Comparison of ENCODE assay signal across 24 cellular contexts in the genomic region with DNA sequence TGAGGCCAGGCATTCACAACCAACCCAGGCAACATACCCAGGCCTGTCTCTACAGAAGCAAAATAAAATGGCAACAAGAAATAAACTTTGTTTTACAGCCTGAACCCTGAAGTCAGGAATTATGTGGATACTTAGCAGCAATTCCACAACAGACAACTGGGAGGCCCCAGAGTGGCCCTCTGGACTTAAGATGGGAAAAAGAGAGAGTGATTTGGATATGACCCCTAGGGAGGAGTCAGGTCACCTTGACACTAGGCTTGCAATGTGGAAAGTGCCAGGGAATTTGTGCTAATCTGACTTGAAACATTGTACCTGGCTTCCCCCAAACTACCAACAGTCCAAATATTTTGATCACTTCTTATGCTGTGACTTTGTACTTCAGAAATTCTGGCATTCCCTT.
DNase-seq lines count a peak whose midpoint lies in the region; ATAC-seq and TF ChIP-seq lines count a peak whose summit lies in the region.
"Had no signal": no experiment of that assay in that cellular context is flagged by ENCODE, and none has a peak within 500 bp of the region (broad histone marks: within the 10 kb centered on the region; RNA-seq: fewer than 3 reads in every experiment).

No MANE protein-coding gene starts in this region.

- ATAC-seq in PC-3: no peak
- no peak for ATAC-seq in natural killer cell treated with Interleukin-12 subunit alpha and Interleukin-12 subunit beta and Interleukin-15 and Interleukin-18, amount 100 ng/mL, for 72 hours
- ATAC-seq: activated CD8-positive, alpha-beta memory T cell treated with anti-CD3 and anti-CD28 coated beads, Interleukin-2, amount 10 ng/mL, durations not matched to agents 7 days and 5 days; activated T-cell treated with anti-CD3 and anti-CD28 coated beads, Interleukin-2, amount 50 U/mL, for 72 hours; stimulated activated naive B cell treated with anti-CD40 and anti-IgM and Interleukin-4, amounts not matched to agents 10 μg/mL and 1 μg/mL and 100 μg/mL, for 72 hours had no signal

- POLR2A ChIA-PET in PC-3 (lab: Charles Lee; ENCODE audit: unreplicated experiment): no interaction called here

- H3K4me3 Mint-ChIP-seq in natural killer cell treated with Interleukin-12 subunit alpha and Interleukin-12 subunit beta and Interleukin-15 and Interleukin-18, amount 100 ng/mL, for 72 hours: no peak overlapping the region
- H3K4me3 Mint-ChIP-seq: activated naive CD4-positive, alpha-beta T cell treated with anti-CD3 and anti-CD28 coated beads, Interleukin-2, amount 10 ng/mL, durations not matched to agents 7 days and 5 days; activated T-cell treated with anti-CD3 and anti-CD28 coated beads, Interleukin-2, amount 50 U/mL, for 72 hours; stimulated activated naive B cell treated with anti-CD40 and anti-IgM and Interleukin-4, amounts not matched to agents 10 μg/mL and 1 μg/mL and 100 μg/mL, for 72 hours had no signal

- peak overlapping the region; percentile 77; the same call in 1 of the 2 replicates for H2AFZ ChIP-seq in PC-3 (ENCODE audit: low read length)
- peak overlapping the region; percentile 67 for H2AFZ ChIP-seq in smooth muscle cell (ENCODE audit: low read depth)

- H4K20me1 ChIP-seq in PC-3 (ENCODE audit: low read length): no peaks in the 10 kb centered on the region
- H4K20me1 ChIP-seq in smooth muscle cell (ENCODE audit: low read depth): no peaks in the 10 kb centered on the region

- H3K9ac ChIP-seq in PC-3 (ENCODE audit: low read length) (no peak overlapping the region), iPS-20b (ENCODE audit: low read depth, low read length) (peak overlapping the region; percentile 67; the same call in 1 of the 2 replicates), smooth muscle cell (ENCODE audit: low read depth) (no peak overlapping the region)

- no peaks in the 10 kb centered on the region for H3K36me3 ChIP-seq in PC-3 (ENCODE audit: low read depth, low read length)
- no peaks in the 10 kb centered on the region; the same call in 1 of the 2 replicates for H3K36me3 ChIP-seq in iPS-20b (ENCODE audit: insufficient read depth, low read depth, low read length)
- H3K36me3 ChIP-seq in smooth muscle cell (ENCODE audit: low read depth): no peaks in the 10 kb centered on the region
- H3K36me3 ChIP-seq: vagina, WERI-Rb-1 had no signal

- no peak overlapping the region for H3K27ac Mint-ChIP-seq in natural killer cell treated with Interleukin-12 subunit alpha and Interleukin-12 subunit beta and Interleukin-15 and Interleukin-18, amount 100 ng/mL, for 72 hours
- H3K27ac Mint-ChIP-seq: activated CD4-positive, alpha-beta T cell treated with anti-CD3 and anti-CD28 coated beads, Interleukin-2, amount 10 ng/mL, durations not matched to agents 7 days and 5 days; activated CD8-positive, alpha-beta memory T cell treated with anti-CD3 and anti-CD28 coated beads, Interleukin-2, amount 10 ng/mL, durations not matched to agents 7 days and 5 days; activated naive CD4-positive, alpha-beta T cell treated with anti-CD3 and anti-CD28 coated beads, Interleukin-2, amount 10 ng/mL, durations not matched to agents 7 days and 5 days; activated T-cell treated with anti-CD3 and anti-CD28 coated beads, Interleukin-2, amount 50 U/mL, for 72 hours; stimulated activated naive B cell treated with anti-CD40 and anti-IgM and Interleukin-4, amounts not matched to agents 10 μg/mL and 1 μg/mL and 100 μg/mL, for 72 hours had no signal

- no peaks in the 10 kb centered on the region for H3K36me3 Mint-ChIP-seq in natural killer cell treated with Interleukin-12 subunit alpha and Interleukin-12 subunit beta and Interleukin-15 and Interleukin-18, amount 100 ng/mL, for 72 hours
- H3K36me3 Mint-ChIP-seq: activated CD8-positive, alpha-beta memory T cell treated with anti-CD3 and anti-CD28 coated beads, Interleukin-2, amount 10 ng/mL, durations not matched to agents 7 days and 5 days; activated naive CD4-positive, alpha-beta T cell treated with anti-CD3 and anti-CD28 coated beads, Interleukin-2, amount 10 ng/mL, durations not matched to agents 7 days and 5 days had no signal

- H3K27ac ChIP-seq in PC-3 (ENCODE audit: low read length) (no peak overlapping the region), iPS-20b (ENCODE audit: low read length) (peak overlapping the region; percentile 8), smooth muscle cell (ENCODE audit: low read depth) (no peak overlapping the region)
- H3K27ac ChIP-seq: coronary artery, testis, vagina, WERI-Rb-1 had no signal

- intact Hi-C loops in PC-3 (cut with micrococcal nuclease): no loop called here

- CTCF ChIA-PET in PC-3 (lab: Charles Lee): no interaction called here

- H3F3A ChIP-seq in PC-3 (ENCODE audit: low read length, unreplicated experiment) (no peaks in the 10 kb centered on the region), smooth muscle cell (ENCODE audit: low read depth) (no peaks in the 10 kb centered on the region)

- no peaks in the 10 kb centered on the region for H3K79me2 ChIP-seq in PC-3 (ENCODE audit: low read length)
- no peaks in the 10 kb centered on the region for H3K79me2 ChIP-seq in smooth muscle cell (ENCODE audit: low read depth)

- H3K4me3 ChIP-seq in PC-3 (ENCODE audit: low read length) (peak overlapping the region; percentile 53; the same call in 1 of the 2 replicates), iPS-20b (ENCODE audit: low read length) (peak overlapping the region; percentile 61; the same call in 1 of the 2 replicates), smooth muscle cell (no peak overlapping the region)
- H3K4me3 ChIP-seq: coronary artery, testis had no signal

- H3K27me3 ChIP-seq in PC-3 (ENCODE audit: low read length) (no peaks in the 10 kb centered on the region), iPS-20b (ENCODE audit: insufficient read depth, low read length) (no peaks in the 10 kb centered on the region), smooth muscle cell (ENCODE audit: low read depth) (no peaks in the 10 kb centered on the region)
- H3K27me3 ChIP-seq: testis, vagina had no signal

- H3K9me3 ChIP-seq in PC-3 (ENCODE audit: low read length) (no peaks in the 10 kb centered on the region), iPS-20b (ENCODE audit: insufficient read depth, low read depth, low read length) (no peaks in the 10 kb centered on the region), smooth muscle cell (replicated peaks; ENCODE audit: low read depth) (no peaks in the 10 kb centered on the region)
- H3K9me3 ChIP-seq: testis, vagina had no signal

- H3K9me3 Mint-ChIP-seq in natural killer cell treated with Interleukin-12 subunit alpha and Interleukin-12 subunit beta and Interleukin-15 and Interleukin-18, amount 100 ng/mL, for 72 hours: peaks cover 17% of the 10 kb centered on the region

- no peaks in the 10 kb centered on the region for H3K27me3 Mint-ChIP-seq in natural killer cell treated with Interleukin-12 subunit alpha and Interleukin-12 subunit beta and Interleukin-15 and Interleukin-18, amount 100 ng/mL, for 72 hours
- H3K27me3 Mint-ChIP-seq: activated CD4-positive, alpha-beta T cell treated with anti-CD3 and anti-CD28 coated beads, Interleukin-2, amount 10 ng/mL, durations not matched to agents 7 days and 5 days; activated CD8-positive, alpha-beta memory T cell treated with anti-CD3 and anti-CD28 coated beads, Interleukin-2, amount 10 ng/mL, durations not matched to agents 7 days and 5 days; activated naive CD4-positive, alpha-beta T cell treated with anti-CD3 and anti-CD28 coated beads, Interleukin-2, amount 10 ng/mL, durations not matched to agents 7 days and 5 days; stimulated activated naive B cell treated with anti-CD40 and anti-IgM and Interleukin-4, amounts not matched to agents 10 μg/mL and 1 μg/mL and 100 μg/mL, for 72 hours had no signal

- H3K4me1 Mint-ChIP-seq in natural killer cell treated with Interleukin-12 subunit alpha and Interleukin-12 subunit beta and Interleukin-15 and Interleukin-18, amount 100 ng/mL, for 72 hours (ENCODE audit: low read depth in 2 of 2): no peaks in the 10 kb centered on the region
- H3K4me1 Mint-ChIP-seq: activated CD4-positive, alpha-beta T cell treated with anti-CD3 and anti-CD28 coated beads, Interleukin-2, amount 10 ng/mL, durations not matched to agents 7 days and 5 days; activated CD8-positive, alpha-beta memory T cell treated with anti-CD3 and anti-CD28 coated beads, Interleukin-2, amount 10 ng/mL, durations not matched to agents 7 days and 5 days; activated naive CD4-positive, alpha-beta T cell treated with anti-CD3 and anti-CD28 coated beads, Interleukin-2, amount 10 ng/mL, durations not matched to agents 7 days and 5 days had no signal

- H3K4me2 ChIP-seq in PC-3 (ENCODE audit: low read length) (peak overlapping the region; percentile 72; the same call in 1 of the 2 replicates), smooth muscle cell (peak overlapping the region; percentile 47)

- no peaks in the 10 kb centered on the region for H3K9me2 ChIP-seq in PC-3 (replicated peaks; ENCODE audit: low read length)

- TF ChIP-seq CTCF in PC-3 (conservative IDR thresholded peaks at IDR 0.05; ENCODE audit: low read depth, low read length) (no peak), smooth muscle cell (IDR thresholded peaks at IDR 0.05; ENCODE audit: borderline replicate concordance, insufficient read depth, poor library complexity, severe bottlenecking) (no peak)

- peak; percentile 18 for DNase-seq in NCI-H748 (lab: John Stamatoyannopoulos, UW; ENCODE audit: unreplicated experiment)
- DNase-seq in NCI-H748 treated with DMSO at 0.1 percent for 48 hours (lab: John Stamatoyannopoulos, UW): no peak
- no peak for DNase-seq in PC-3
- DNase-seq in smooth muscle cell (lab: John Stamatoyannopoulos, UW; ENCODE audit: unreplicated experiment): no peak
- DNase-seq in natural killer cell treated with Interleukin-12 subunit alpha and Interleukin-12 subunit beta and Interleukin-15 and Interleukin-18, amount 100 ng/mL, for 72 hours (ENCODE audit: low spot score): no peak
- DNase-seq in T-helper 2 cell: no peak
- DNase-seq in GM19238 (ENCODE audit: insufficient read length, low spot score): no peak
- DNase-seq: activated CD4-positive, alpha-beta T cell treated with anti-CD3 and anti-CD28 coated beads, Interleukin-2, amount 10 ng/mL, durations not matched to agents 7 days and 5 days; activated CD8-positive, alpha-beta memory T cell treated with anti-CD3 and anti-CD28 coated beads, Interleukin-2, amount 10 ng/mL, durations not matched to agents 7 days and 5 days; activated naive CD4-positive, alpha-beta T cell treated with anti-CD3 and anti-CD28 coated beads, Interleukin-2, amount 10 ng/mL, durations not matched to agents 7 days and 5 days; activated T-cell treated with anti-CD3 and anti-CD28 coated beads, Interleukin-2, amount 50 U/mL, for 72 hours; amniotic stem cell; C1 segment of cervical spinal cord; mammary epithelial cell; NCI-H1048; NCI-H1694 treated with DMSO at 0.1 percent for 48 hours; retina; Right ventricle myocardium superior; stimulated activated naive B cell treated with anti-CD40 and anti-IgM and Interleukin-4, amounts not matched to agents 10 μg/mL and 1 μg/mL and 100 μg/mL, for 72 hours; testis; WERI-Rb-1 had no signal

- H3K4me1 ChIP-seq in PC-3 (ENCODE audit: insufficient read depth, low read length) (no peaks in the 10 kb centered on the region; the same call in 1 of the 2 replicates), iPS-20b (ENCODE audit: insufficient read depth, low read length) (peaks cover 3% of the 10 kb centered on the region; the same call in 1 of the 2 replicates), smooth muscle cell (ENCODE audit: low read depth) (no peaks in the 10 kb centered on the region)
- H3K4me1 ChIP-seq: testis, vagina had no signal

- no TSS peak for BruUV-seq in PC-3 (replicated peaks; lab: Mats Ljungman, UMichigan)
